In the genomic region with DNA sequence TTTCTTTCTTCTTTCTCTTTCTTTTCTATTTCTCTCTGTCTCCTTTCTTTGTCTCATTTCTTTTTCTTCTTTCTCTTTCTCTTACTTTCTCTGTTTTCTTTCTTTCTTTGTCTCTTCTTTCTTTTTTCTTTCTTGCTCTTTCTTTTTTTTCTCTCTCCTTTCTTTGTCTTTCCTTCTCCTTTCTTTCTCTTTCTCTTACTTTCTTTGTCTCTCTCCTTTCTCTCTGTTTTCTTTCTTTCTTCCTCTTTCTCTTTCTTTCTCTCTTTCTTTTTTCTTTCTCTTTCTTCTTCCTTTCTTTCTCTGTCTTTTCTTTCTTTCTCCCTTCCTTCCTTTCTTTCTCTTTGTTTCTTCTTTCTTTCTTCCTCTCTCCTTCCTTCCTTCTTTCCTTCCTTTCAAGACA, we compare ENCODE assay signal across 18 cellular contexts.
DNase-seq lines count a peak whose midpoint lies in the region; ATAC-seq, FAIRE-seq and TF ChIP-seq lines count a peak whose summit lies in the region.
"Had no signal": no experiment of that assay in that cellular context is flagged by ENCODE, and none has a peak within 500 bp of the region (broad histone marks: within the 10 kb centered on the region; RNA-seq: fewer than 3 reads in every experiment).

No MANE protein-coding gene starts in this region.

- no peak overlapping the region for H3K4me3 ChIP-seq in CD8-positive, alpha-beta T cell (ENCODE audit: low read depth, low read length)
- H3K4me3 ChIP-seq: left ventricle myocardium inferior had no signal

- H3K9me3 Mint-ChIP-seq in CD14-positive monocyte (peaks cover 0 to 3% (median 0%) of the 10 kb centered on the region in 7 donors), naive B cell (peaks cover 0 to 7% (median 2%) of the 10 kb centered on the region in 7 donors)
- no peaks in the 10 kb centered on the region for H3K9me3 Mint-ChIP-seq in CD8-positive, alpha-beta T cell
- H3K9me3 Mint-ChIP-seq in activated T-helper 1 cell treated with anti-CD3 and anti-CD28 coated beads, Interleukin-12 subunit alpha, Interleukin-12 subunit beta, Interleukin-2, Interleukin-4 antibody, amounts not matched to agents 30 ng/mL and 10 ng/mL and 1 ng/mL, durations not matched to agents 14 hours and 24 hours and 36 hours = no peaks in the 10 kb centered on the region

- peak overlapping the region in 1 of 2 donors; percentile 84 for H3K4me3 Mint-ChIP-seq in CD14-positive monocyte
- peak overlapping the region; percentile 62 for H3K4me3 Mint-ChIP-seq in CD8-positive, alpha-beta T cell
- H3K4me3 Mint-ChIP-seq in activated T-helper 1 cell treated with anti-CD3 and anti-CD28 coated beads, Interleukin-12 subunit alpha, Interleukin-12 subunit beta, Interleukin-2, Interleukin-4 antibody, amounts not matched to agents 30 ng/mL and 10 ng/mL and 1 ng/mL, durations not matched to agents 14 hours and 24 hours and 36 hours = peak overlapping the region; percentile 60
- peak overlapping the region; percentile 83 to 93 (median 90) for H3K4me3 Mint-ChIP-seq in naive B cell
- H3K4me3 Mint-ChIP-seq: HFFc6 had no signal

- DNase-seq in CD14-positive monocyte (ENCODE audit: low spot score) (no peak), naive B cell (no peak), GM19238 (ENCODE audit: insufficient read length, low spot score) (no peak), RCC 7860 (ENCODE audit: low spot score) (no peak), SW480 (ENCODE audit: low spot score) (no peak)
- no peak for DNase-seq in CD8-positive, alpha-beta T cell
- DNase-seq in activated T-helper 1 cell treated with anti-CD3 and anti-CD28 coated beads, Interleukin-12 subunit alpha, Interleukin-12 subunit beta, Interleukin-2, Interleukin-4 antibody, amounts not matched to agents 30 ng/mL and 10 ng/mL and 1 ng/mL, durations not matched to agents 14 hours and 24 hours and 36 hours (ENCODE audit: low spot score) = no peak
- DNase-seq: aorta; central memory CD4-positive, alpha-beta T cell; foreskin fibroblast; HFFc6; left ventricle myocardium inferior; midbrain; NCI-H1436; NCI-H2171 treated with DMSO at 0.1 percent for 48 hours; NCI-H526 treated with DMSO at 0.1 percent for 48 hours; Right ventricle myocardium superior; small intestine had no signal

- H3K27ac ChIP-seq in CD8-positive, alpha-beta T cell (ENCODE audit: low read depth, low read length) = no peak overlapping the region
- H3K27ac ChIP-seq: left ventricle myocardium inferior had no signal

- H3K27me3 ChIP-seq in CD8-positive, alpha-beta T cell (ENCODE audit: insufficient read depth, low read length) = no peaks in the 10 kb centered on the region

- H3K36me3 ChIP-seq in CD8-positive, alpha-beta T cell (ENCODE audit: insufficient read depth, low read length) = no peaks in the 10 kb centered on the region
- H3K36me3 ChIP-seq: left ventricle myocardium inferior had no signal

- ATAC-seq in CD8-positive, alpha-beta T cell = no peak
- ATAC-seq in naive B cell (ENCODE audit: low read depth in 2 of 2) = no peak

- peak; percentile 21 for TF ChIP-seq CTCF in CD14-positive monocyte (IDR thresholded peaks at IDR 0.05)
- peak; percentile 42 for TF ChIP-seq CTCF in CD8-positive, alpha-beta T cell (IDR thresholded peaks at IDR 0.05)

- H3K27ac Mint-ChIP-seq in CD14-positive monocyte = peak overlapping the region in 6 of 7 donors; percentile 14 to 84 (median 63)
- peak overlapping the region; percentile 22 for H3K27ac Mint-ChIP-seq in CD8-positive, alpha-beta T cell
- H3K27ac Mint-ChIP-seq in activated T-helper 1 cell treated with anti-CD3 and anti-CD28 coated beads, Interleukin-12 subunit alpha, Interleukin-12 subunit beta, Interleukin-2, Interleukin-4 antibody, amounts not matched to agents 30 ng/mL and 10 ng/mL and 1 ng/mL, durations not matched to agents 14 hours and 24 hours and 36 hours = peak overlapping the region; percentile 10
- H3K27ac Mint-ChIP-seq in naive B cell = peak overlapping the region; percentile 90 to 97 (median 95)
- H3K27ac Mint-ChIP-seq: HFFc6 had no signal

- no peaks in the 10 kb centered on the region for H3K9me3 ChIP-seq in CD8-positive, alpha-beta T cell (ENCODE audit: low read length)

- intact Hi-C loops in CD14-positive monocyte (cut with micrococcal nuclease) = no loop called here
- intact Hi-C loops in CD8-positive, alpha-beta T cell (cut with DNase I, micrococcal nuclease) = no loop called here
- intact Hi-C loops in activated T-helper 1 cell treated with anti-CD3 and anti-CD28 coated beads, Interleukin-12 subunit alpha, Interleukin-12 subunit beta, Interleukin-2, Interleukin-4 antibody, amounts not matched to agents 30 ng/mL and 10 ng/mL and 1 ng/mL, durations not matched to agents 14 hours and 24 hours and 36 hours (cut with micrococcal nuclease) = no loop called here

- CTCF ChIA-PET in CD8-positive, alpha-beta T cell (lab: Charles Lee) = no interaction called here

- no peak for FAIRE-seq in RCC 7860 (lab: Jason Lieb, UNC)
- FAIRE-seq: small intestine had no signal

- peaks cover 0 to 3% (median 2%) of the 10 kb centered on the region in 3 donors for H3K27me3 Mint-ChIP-seq in CD14-positive monocyte (ENCODE audit: low read depth in 3 of 3)
- H3K27me3 Mint-ChIP-seq in CD8-positive, alpha-beta T cell (ENCODE audit: low read depth) = peaks cover 6% of the 10 kb centered on the region
- no peaks in the 10 kb centered on the region for H3K27me3 Mint-ChIP-seq in activated T-helper 1 cell treated with anti-CD3 and anti-CD28 coated beads, Interleukin-12 subunit alpha, Interleukin-12 subunit beta, Interleukin-2, Interleukin-4 antibody, amounts not matched to agents 30 ng/mL and 10 ng/mL and 1 ng/mL, durations not matched to agents 14 hours and 24 hours and 36 hours (ENCODE audit: insufficient read depth)
- H3K27me3 Mint-ChIP-seq in naive B cell = no peaks in the 10 kb centered on the region

- H3K4me1 Mint-ChIP-seq in CD14-positive monocyte (peaks cover 48% of the 10 kb centered on the region), naive B cell (peaks cover 18 to 33% (median 21%) of the 10 kb centered on the region in 3 donors)
- H3K4me1 Mint-ChIP-seq in CD8-positive, alpha-beta T cell (ENCODE audit: low read depth) = peaks cover 13% of the 10 kb centered on the region
- H3K4me1 Mint-ChIP-seq in activated T-helper 1 cell treated with anti-CD3 and anti-CD28 coated beads, Interleukin-12 subunit alpha, Interleukin-12 subunit beta, Interleukin-2, Interleukin-4 antibody, amounts not matched to agents 30 ng/mL and 10 ng/mL and 1 ng/mL, durations not matched to agents 14 hours and 24 hours and 36 hours (ENCODE audit: low read depth) = peaks cover 16% of the 10 kb centered on the region

- H3K36me3 Mint-ChIP-seq in CD14-positive monocyte = no peaks in the 10 kb centered on the region
- H3K36me3 Mint-ChIP-seq in CD8-positive, alpha-beta T cell = no peaks in the 10 kb centered on the region
- H3K36me3 Mint-ChIP-seq in activated T-helper 1 cell treated with anti-CD3 and anti-CD28 coated beads, Interleukin-12 subunit alpha, Interleukin-12 subunit beta, Interleukin-2, Interleukin-4 antibody, amounts not matched to agents 30 ng/mL and 10 ng/mL and 1 ng/mL, durations not matched to agents 14 hours and 24 hours and 36 hours (ENCODE audit: low read depth) = no peaks in the 10 kb centered on the region
- no peaks in the 10 kb centered on the region for H3K36me3 Mint-ChIP-seq in naive B cell

- peaks cover 5% of the 10 kb centered on the region for H3K4me1 ChIP-seq in CD8-positive, alpha-beta T cell (ENCODE audit: insufficient read depth, low read length)
- H3K4me1 ChIP-seq: left ventricle myocardium inferior had no signal

- POLR2A ChIA-PET in CD8-positive, alpha-beta T cell (lab: Charles Lee) = no interaction called here

Comparison
In these comparisons a context has a peak if more than half of its experiments do, and no peak if none do; other contexts are left out.
1. H3K27ac Mint-ChIP-seq: peak in every context shown above with its lines; median percentile 95 in naive B cell; 63 in CD14-positive monocyte; 22 in CD8-positive, alpha-beta T cell; 10 in activated T-helper 1 cell treated with anti-CD3 and anti-CD28 coated beads, Interleukin-12 subunit alpha, Interleukin-12 subunit beta, Interleukin-2, Interleukin-4 antibody, amounts not matched to agents 30 ng/mL and 10 ng/mL and 1 ng/mL, durations not matched to agents 14 hours and 24 hours and 36 hours.